Comparison of ENCODE assay signal across 21 cellular contexts in the genomic region with DNA sequence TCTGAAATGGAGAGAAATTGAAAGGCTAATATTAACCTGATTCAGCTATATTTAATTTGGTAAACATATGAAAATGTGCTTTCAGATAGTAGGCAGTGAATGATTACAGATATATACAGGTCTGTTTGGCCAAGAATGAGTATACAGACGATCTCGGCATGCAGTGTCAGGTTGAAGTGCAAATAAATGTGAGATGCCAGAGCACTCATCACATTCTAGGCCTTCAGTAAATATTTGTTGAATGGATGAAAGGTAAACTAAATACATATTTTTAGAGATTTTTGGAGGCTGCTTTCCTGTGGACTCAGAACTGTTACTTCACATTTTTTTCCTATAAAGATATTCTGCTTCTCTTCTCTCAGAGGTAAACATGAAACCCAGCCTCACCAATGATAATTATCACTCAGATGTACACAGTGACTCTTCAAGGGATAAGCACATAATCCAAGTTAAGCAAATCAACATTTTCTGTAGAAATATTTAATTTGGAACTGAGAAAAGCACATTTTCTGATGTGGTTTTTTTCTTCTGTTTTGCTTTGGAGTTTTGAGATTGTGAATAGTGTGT.
A peak's percentile ranks its signal among the peaks of the same experiment; 100 is the strongest.
DNase-seq lines count a peak whose midpoint lies in the region; ATAC-seq, FAIRE-seq and TF ChIP-seq lines count a peak whose summit lies in the region.
"Had no signal": no experiment of that assay in that cellular context is flagged by ENCODE, and none has a peak within 500 bp of the region (broad histone marks: within the 10 kb centered on the region; RNA-seq: fewer than 3 reads in every experiment).

No MANE protein-coding gene starts in this region.

- no peaks in the 10 kb centered on the region for H3K27me3 ChIP-seq in neuron (ENCODE audit: insufficient read depth, low read length)
- H3K27me3 ChIP-seq: MG63 had no signal

- H3K36me3 Mint-ChIP-seq in activated CD8-positive, alpha-beta T cell treated with anti-CD3 and anti-CD28 coated beads for 36 hours (ENCODE audit: low read depth) = no peaks in the 10 kb centered on the region
- H3K36me3 Mint-ChIP-seq: T-cell had no signal

- H3K4me3 Mint-ChIP-seq in activated CD8-positive, alpha-beta T cell treated with anti-CD3 and anti-CD28 coated beads for 36 hours = no peak overlapping the region
- H3K4me3 Mint-ChIP-seq: GM23338, T-cell had no signal

- 0 out of 6 replicates have a peak overlapping the region, but pooled peaks of 1 of the 2 experiments have one; percentile 16 for H3K27ac ChIP-seq in A549
- H3K27ac ChIP-seq: C4-2B, SK-N-MC had no signal

- TF ChIP-seq POLR2A in A549 (IDR thresholded peaks at IDR 0.05; ENCODE audit: low read length) = no peak

- WGBS in A549 (ENCODE audit: missing lambda C conversion rate) = 4% methylated on average over 2 of the region's 2 CpGs

- peak in 1 of 2 experiments; percentile 71 for DNase-seq in A549 (ENCODE audit: low read depth in 1 of 2, low spot score in 1 of 2)
- peak; percentile 80 for DNase-seq in DMS53 (lab: John Stamatoyannopoulos, UW)
- no peak for DNase-seq in HPDE6-E6E7 (ENCODE audit: extremely low spot score)
- DNase-seq in activated CD8-positive, alpha-beta T cell treated with anti-CD3 and anti-CD28 coated beads for 36 hours = no peak
- no peak for DNase-seq in activated effector memory CD4-positive, alpha-beta T cell treated with anti-CD3 and anti-CD28 coated beads, Interleukin-2, amount 50 U/mL, for 16 hours
- DNase-seq: AML-193; GDM1; MG63; NCI-H1048; NCI-H1436; NCI-H2081 treated with DMSO at 0.1 percent for 48 hours; NCI-H69; NK-92 treated with Interleukin-12 subunit alpha and Interleukin-12 subunit beta, amount 100 ng/mL, for 24 hours; T-cell had no signal

- FAIRE-seq in A549 (lab: Jason Lieb, UNC) = no peak
- FAIRE-seq: RCC 7860 had no signal

- no peak overlapping the region for H3K27ac Mint-ChIP-seq in activated CD8-positive, alpha-beta T cell treated with anti-CD3 and anti-CD28 coated beads for 36 hours
- H3K27ac Mint-ChIP-seq: GM23338, T-cell had no signal

- no peaks in the 10 kb centered on the region for H3K36me3 ChIP-seq in neuron (ENCODE audit: insufficient read depth, low read length)
- H3K36me3 ChIP-seq: MG63 had no signal

- TF ChIP-seq EP300 in A549 (IDR thresholded peaks at IDR 0.05) = no peak; a peak in 1 of 5 replicates

- CTCF ChIA-PET in A549 (lab: Yijun Ruan, JAX) = no interaction called here
- CTCF ChIA-PET in activated CD8-positive, alpha-beta T cell treated with anti-CD3 and anti-CD28 coated beads for 36 hours (lab: Charles Lee) = no interaction called here

- POLR2A ChIA-PET in A549 (lab: Yijun Ruan, JAX) = no interaction called here
- POLR2A ChIA-PET in activated CD8-positive, alpha-beta T cell treated with anti-CD3 and anti-CD28 coated beads for 36 hours (lab: Charles Lee) = no interaction called here

- TF ChIP-seq RAD21 in A549 (conservative IDR thresholded peaks at IDR 0.05 in 1 of 2, IDR thresholded peaks at IDR 0.05 in 1 of 2) = no peak; a peak in 1 of 5 replicates

- H3K27me3 Mint-ChIP-seq in activated CD8-positive, alpha-beta T cell treated with anti-CD3 and anti-CD28 coated beads for 36 hours = no peaks in the 10 kb centered on the region
- H3K27me3 Mint-ChIP-seq: T-cell had no signal

- TF ChIP-seq CTCF in A549 (IDR thresholded peaks at IDR 0.05) = no peak
- TF ChIP-seq CTCF in activated CD8-positive, alpha-beta T cell treated with anti-CD3 and anti-CD28 coated beads for 36 hours (IDR thresholded peaks at IDR 0.05) = no peak

- peak overlapping the region; percentile 60 for H3K4me2 ChIP-seq in A549
- H3K4me2 ChIP-seq: GM23338 had no signal

- peak; percentile 80 to 98 for ATAC-seq in A549
- ATAC-seq in SK-N-SH treated with all-trans-retinoic acid at 6 μM for 48 hours = peak; percentile 29
- no peak for ATAC-seq in activated CD8-positive, alpha-beta T cell treated with anti-CD3 and anti-CD28 coated beads for 36 hours
- ATAC-seq: GM23338, Right ventricle myocardium inferior, T-cell had no signal

- H3K4me1 Mint-ChIP-seq in activated CD8-positive, alpha-beta T cell treated with anti-CD3 and anti-CD28 coated beads for 36 hours (ENCODE audit: low read depth) = no peaks in the 10 kb centered on the region
- H3K4me1 Mint-ChIP-seq: T-cell had no signal

- peaks cover 9% of the 10 kb centered on the region for H3K9me3 Mint-ChIP-seq in activated CD8-positive, alpha-beta T cell treated with anti-CD3 and anti-CD28 coated beads for 36 hours
- H3K9me3 Mint-ChIP-seq: GM23338 had no signal

- H3K4me3 ChIP-seq in A549 (no peak overlapping the region), neuron (ENCODE audit: low read length) (no peak overlapping the region)
- H3K4me3 ChIP-seq: GM23338, MG63, SK-N-MC had no signal

- H3K9me3 ChIP-seq in A549 (no peaks in the 10 kb centered on the region), neuron (ENCODE audit: low read length) (no peaks in the 10 kb centered on the region)
- H3K9me3 ChIP-seq: MG63 had no signal

- intact Hi-C loops in activated CD8-positive, alpha-beta T cell treated with anti-CD3 and anti-CD28 coated beads for 36 hours (cut with micrococcal nuclease) = no loop called here

- peaks cover 19% of the 10 kb centered on the region; the same call in 2 of the 3 replicates for H3K4me1 ChIP-seq in A549
- no peaks in the 10 kb centered on the region for H3K4me1 ChIP-seq in neuron (ENCODE audit: insufficient read depth, low read length)

- H2AFZ ChIP-seq in neuron (ENCODE audit: low read depth, low read length) = peak overlapping the region; percentile 54
- H2AFZ ChIP-seq: GM23338 had no signal

TF ChIP-seq in A549, 52 proteins besides CTCF, POLR2A, EP300 and RAD21:
- 0 out of 3 replicates have a peak, but pooled peaks have one; percentile 13 for TF ChIP-seq SMC3 (IDR thresholded peaks at IDR 0.05)
- no peak for TF ChIP-seq EHMT2 (IDR thresholded peaks at IDR 0.05; ENCODE audit: low read depth)
- TF ChIP-seq MAFK (IDR thresholded peaks at IDR 0.05; ENCODE audit: partially characterized antibody) = peak; percentile 69
- no peak for TF ChIP-seq KDM1A (IDR thresholded peaks at IDR 0.05; ENCODE audit: low read depth)
- TF ChIP-seq GATA3 (IDR thresholded peaks at IDR 0.05; ENCODE audit: borderline replicate concordance) = peak; percentile 85
- no peak for TF ChIP-seq HEYL (CRISPR knock-in tag; IDR thresholded peaks at IDR 0.05)
- TF ChIP-seq MAZ (IDR thresholded peaks at IDR 0.05; ENCODE audit: borderline replicate concordance, low read depth, low read length) = no peak
- TF ChIP-seq ESRRA (IDR thresholded peaks at IDR 0.05; ENCODE audit: borderline replicate concordance, low read length) = no peak
- peak; percentile 57 for TF ChIP-seq JUNB (IDR thresholded peaks at IDR 0.05)
- TF ChIP-seq JUN (IDR thresholded peaks at IDR 0.05) = peak in 1 of 2 experiments; percentile 65; a peak in 1 of 5 replicates
- no peak for TF ChIP-seq CHD2 (IDR thresholded peaks at IDR 0.05; ENCODE audit: low read length, partially characterized antibody)
- 0 out of 2 replicates have a peak, but pooled peaks have one; percentile 15 for TF ChIP-seq FOSL2 (IDR thresholded peaks at IDR 0.05)
- no peak; the same call in 1 of the 2 replicates for TF ChIP-seq FOSL2 (CRISPR knock-in tag; IDR thresholded peaks at IDR 0.05)

TF ChIP-seq in SK-N-SH treated with all-trans-retinoic acid at 6 μM for 48 hours, 23 proteins besides CTCF, POLR2A, EP300 and RAD21 (continues in another document):
- TF ChIP-seq ZNF8 (CRISPR knock-in tag; IDR thresholded peaks at IDR 0.05) = no peak
- TF ChIP-seq ZNF70 (CRISPR knock-in tag; IDR thresholded peaks at IDR 0.05) = no peak
- no peak for TF ChIP-seq OSR1 (CRISPR knock-in tag; IDR thresholded peaks at IDR 0.05)
- TF ChIP-seq, protein P1, sequence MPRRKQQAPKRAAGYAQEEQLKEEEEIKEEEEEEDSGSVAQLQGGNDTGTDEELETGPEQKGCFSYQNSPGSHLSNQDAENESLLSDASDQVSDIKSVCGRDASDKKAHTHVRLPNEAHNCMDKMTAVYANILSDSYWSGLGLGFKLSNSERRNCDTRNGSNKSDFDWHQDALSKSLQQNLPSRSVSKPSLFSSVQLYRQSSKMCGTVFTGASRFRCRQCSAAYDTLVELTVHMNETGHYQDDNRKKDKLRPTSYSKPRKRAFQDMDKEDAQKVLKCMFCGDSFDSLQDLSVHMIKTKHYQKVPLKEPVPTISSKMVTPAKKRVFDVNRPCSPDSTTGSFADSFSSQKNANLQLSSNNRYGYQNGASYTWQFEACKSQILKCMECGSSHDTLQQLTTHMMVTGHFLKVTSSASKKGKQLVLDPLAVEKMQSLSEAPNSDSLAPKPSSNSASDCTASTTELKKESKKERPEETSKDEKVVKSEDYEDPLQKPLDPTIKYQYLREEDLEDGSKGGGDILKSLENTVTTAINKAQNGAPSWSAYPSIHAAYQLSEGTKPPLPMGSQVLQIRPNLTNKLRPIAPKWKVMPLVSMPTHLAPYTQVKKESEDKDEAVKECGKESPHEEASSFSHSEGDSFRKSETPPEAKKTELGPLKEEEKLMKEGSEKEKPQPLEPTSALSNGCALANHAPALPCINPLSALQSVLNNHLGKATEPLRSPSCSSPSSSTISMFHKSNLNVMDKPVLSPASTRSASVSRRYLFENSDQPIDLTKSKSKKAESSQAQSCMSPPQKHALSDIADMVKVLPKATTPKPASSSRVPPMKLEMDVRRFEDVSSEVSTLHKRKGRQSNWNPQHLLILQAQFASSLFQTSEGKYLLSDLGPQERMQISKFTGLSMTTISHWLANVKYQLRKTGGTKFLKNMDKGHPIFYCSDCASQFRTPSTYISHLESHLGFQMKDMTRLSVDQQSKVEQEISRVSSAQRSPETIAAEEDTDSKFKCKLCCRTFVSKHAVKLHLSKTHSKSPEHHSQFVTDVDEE (CRISPR knock-in tag; IDR thresholded peaks at IDR 0.05) = no peak
- no peak for TF ChIP-seq CSDC2 (CRISPR knock-in tag; IDR thresholded peaks at IDR 0.05)
- TF ChIP-seq ZNF565 (CRISPR knock-in tag; conservative IDR thresholded peaks at IDR 0.05; ENCODE audit: low read depth) = no peak
- TF ChIP-seq, protein P2, sequence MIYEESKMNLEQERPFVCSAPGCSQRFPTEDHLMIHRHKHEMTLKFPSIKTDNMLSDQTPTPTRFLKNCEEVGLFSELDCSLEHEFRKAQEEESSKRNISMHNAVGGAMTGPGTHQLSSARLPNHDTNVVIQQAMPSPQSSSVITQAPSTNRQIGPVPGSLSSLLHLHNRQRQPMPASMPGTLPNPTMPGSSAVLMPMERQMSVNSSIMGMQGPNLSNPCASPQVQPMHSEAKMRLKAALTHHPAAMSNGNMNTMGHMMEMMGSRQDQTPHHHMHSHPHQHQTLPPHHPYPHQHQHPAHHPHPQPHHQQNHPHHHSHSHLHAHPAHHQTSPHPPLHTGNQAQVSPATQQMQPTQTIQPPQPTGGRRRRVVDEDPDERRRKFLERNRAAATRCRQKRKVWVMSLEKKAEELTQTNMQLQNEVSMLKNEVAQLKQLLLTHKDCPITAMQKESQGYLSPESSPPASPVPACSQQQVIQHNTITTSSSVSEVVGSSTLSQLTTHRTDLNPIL (CRISPR knock-in tag; IDR thresholded peaks at IDR 0.05; ENCODE audit: low read depth) = no peak
